ENCODE assay signal across 26 cellular contexts in genomic region chr3:54339608-54340007, GRCh38.
"Had no signal": no experiment of that assay in that cellular context is flagged by ENCODE, and none has a peak within 500 bp of the region (broad histone marks: within the 10 kb centered on the region; RNA-seq: fewer than 3 reads in every experiment).

No MANE protein-coding gene starts in this region.

- H3K36me3 Mint-ChIP-seq: activated CD4-positive, alpha-beta memory T cell treated with anti-CD3 and anti-CD28 coated beads for 36 hours; activated naive CD4-positive, alpha-beta T cell treated with anti-CD3 and anti-CD28 coated beads, Interleukin-2, amount 50 U/mL, for 72 hours; brain; T-cell had no signal

- H3K4me3 Mint-ChIP-seq: activated CD4-positive, alpha-beta memory T cell treated with anti-CD3 and anti-CD28 coated beads for 36 hours; activated CD4-positive, alpha-beta T cell treated with anti-CD3 and anti-CD28 coated beads, Interleukin-2, amount 10 ng/mL, durations not matched to agents 7 days and 5 days; activated naive CD8-positive, alpha-beta T cell treated with anti-CD3 and anti-CD28 coated beads, Interleukin-2, amount 50 U/mL, for 24 hours; activated T-cell treated with anti-CD3 and anti-CD28 coated beads, Interleukin-2, amount 50 U/mL, for 4 hours; brain; T-cell had no signal

- H3K36me3 ChIP-seq: MG63 had no signal

- H3K9me3 ChIP-seq: MG63 had no signal

- H3K27me3 ChIP-seq: MG63 had no signal

- H3K27ac ChIP-seq: SK-N-MC had no signal

- H3K27ac Mint-ChIP-seq: activated CD4-positive, alpha-beta memory T cell treated with anti-CD3 and anti-CD28 coated beads for 36 hours; activated CD4-positive, alpha-beta T cell treated with anti-CD3 and anti-CD28 coated beads, Interleukin-2, amount 10 ng/mL, durations not matched to agents 7 days and 5 days; activated naive CD4-positive, alpha-beta T cell treated with anti-CD3 and anti-CD28 coated beads, Interleukin-2, amount 50 U/mL, for 72 hours; activated naive CD8-positive, alpha-beta T cell treated with anti-CD3 and anti-CD28 coated beads, Interleukin-2, amount 50 U/mL, for 24 hours; brain; T-cell had no signal

- H3K4me1 Mint-ChIP-seq: activated CD4-positive, alpha-beta T cell treated with anti-CD3 and anti-CD28 coated beads, Interleukin-2, amount 10 ng/mL, durations not matched to agents 7 days and 5 days; activated naive CD8-positive, alpha-beta T cell treated with anti-CD3 and anti-CD28 coated beads, Interleukin-2, amount 50 U/mL, for 24 hours; T-cell had no signal

- ATAC-seq: activated naive CD4-positive, alpha-beta T cell treated with anti-CD3 and anti-CD28 coated beads, Interleukin-2, amount 50 U/mL, for 72 hours; activated naive CD8-positive, alpha-beta T cell treated with anti-CD3 and anti-CD28 coated beads, Interleukin-2, amount 50 U/mL, for 24 hours; activated T-cell treated with anti-CD3 and anti-CD28 coated beads, Interleukin-2, amount 50 U/mL, for 4 hours; Right ventricle myocardium inferior; T-cell had no signal

- H3K4me3 ChIP-seq: MG63, SK-N-MC had no signal

- DNase-seq: activated CD4-positive, alpha-beta memory T cell treated with anti-CD3 and anti-CD28 coated beads for 36 hours; activated CD4-positive, alpha-beta T cell treated with anti-CD3 and anti-CD28 coated beads, Interleukin-2, amount 10 ng/mL, durations not matched to agents 7 days and 5 days; activated CD4-positive, CD25-positive, alpha-beta regulatory T cell; activated CD8-positive, alpha-beta memory T cell treated with anti-CD3 and anti-CD28 coated beads for 24 hours; activated effector memory CD4-positive, alpha-beta T cell treated with anti-CD3 and anti-CD28 coated beads, Interleukin-2, amount 50 U/mL, for 16 hours; activated naive CD4-positive, alpha-beta T cell treated with Interleukin-2 at 50 U/mL for 16 hours; activated naive CD8-positive, alpha-beta T cell treated with anti-CD3 and anti-CD28 coated beads, Interleukin-2, amount 50 U/mL, for 24 hours; activated T-cell treated with anti-CD3 and anti-CD28 coated beads, Interleukin-2, amount 50 U/mL, for 4 hours; amniotic stem cell; Kasumi-1; KBM-7; MG63; MV-4-11; NCI-H1092 treated with DMSO at 0.1 percent for 48 hours; NCI-H1417 treated with DMSO at 0.1 percent for 48 hours; NCI-H1694 treated with DMSO at 0.1 percent for 48 hours; NCI-H2029 treated with DMSO at 0.1 percent for 48 hours; NCI-H524; NCI-H748 treated with DMSO at 0.1 percent for 48 hours; T-cell; T-helper 2 cell; T1000 had no signal

- H3K9me3 Mint-ChIP-seq: activated CD4-positive, alpha-beta memory T cell treated with anti-CD3 and anti-CD28 coated beads for 36 hours; activated CD4-positive, alpha-beta T cell treated with anti-CD3 and anti-CD28 coated beads, Interleukin-2, amount 10 ng/mL, durations not matched to agents 7 days and 5 days; activated naive CD4-positive, alpha-beta T cell treated with anti-CD3 and anti-CD28 coated beads, Interleukin-2, amount 50 U/mL, for 72 hours; activated naive CD8-positive, alpha-beta T cell treated with anti-CD3 and anti-CD28 coated beads, Interleukin-2, amount 50 U/mL, for 24 hours; activated T-cell treated with anti-CD3 and anti-CD28 coated beads, Interleukin-2, amount 50 U/mL, for 4 hours; T-cell had no signal
